Comparison of ENCODE assay signal across 1 cellular context in genomic region chr1:234643111-234643849, GRCh38.
TF ChIP-seq lines count a peak whose summit lies in the region.

No MANE protein-coding gene starts in this region.

TF ChIP-seq in HepG2, 621 proteins besides CTCF, POLR2A, EP300 and RAD21 (continued from another document and continues in another):
- peak; percentile 79; the same call in 1 of the 2 replicates for TF ChIP-seq ZSCAN9 (CRISPR knock-in tag; IDR thresholded peaks at IDR 0.05; ENCODE audit: borderline replicate concordance)
- TF ChIP-seq, protein P1, sequence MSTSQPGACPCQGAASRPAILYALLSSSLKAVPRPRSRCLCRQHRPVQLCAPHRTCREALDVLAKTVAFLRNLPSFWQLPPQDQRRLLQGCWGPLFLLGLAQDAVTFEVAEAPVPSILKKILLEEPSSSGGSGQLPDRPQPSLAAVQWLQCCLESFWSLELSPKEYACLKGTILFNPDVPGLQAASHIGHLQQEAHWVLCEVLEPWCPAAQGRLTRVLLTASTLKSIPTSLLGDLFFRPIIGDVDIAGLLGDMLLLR (CRISPR knock-in tag; IDR thresholded peaks at IDR 0.05): peak; percentile 91
- TF ChIP-seq ZNF678 (CRISPR knock-in tag; IDR thresholded peaks at IDR 0.05): no peak
- TF ChIP-seq, protein P2, sequence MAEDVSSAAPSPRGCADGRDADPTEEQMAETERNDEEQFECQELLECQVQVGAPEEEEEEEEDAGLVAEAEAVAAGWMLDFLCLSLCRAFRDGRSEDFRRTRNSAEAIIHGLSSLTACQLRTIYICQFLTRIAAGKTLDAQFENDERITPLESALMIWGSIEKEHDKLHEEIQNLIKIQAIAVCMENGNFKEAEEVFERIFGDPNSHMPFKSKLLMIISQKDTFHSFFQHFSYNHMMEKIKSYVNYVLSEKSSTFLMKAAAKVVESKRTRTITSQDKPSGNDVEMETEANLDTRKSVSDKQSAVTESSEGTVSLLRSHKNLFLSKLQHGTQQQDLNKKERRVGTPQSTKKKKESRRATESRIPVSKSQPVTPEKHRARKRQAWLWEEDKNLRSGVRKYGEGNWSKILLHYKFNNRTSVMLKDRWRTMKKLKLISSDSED (CRISPR knock-in tag; IDR thresholded peaks at IDR 0.05): no peak
- peak; percentile 98 for TF ChIP-seq ISL2 (CRISPR knock-in tag; IDR thresholded peaks at IDR 0.05)
- no peak for TF ChIP-seq NFRKB (IDR thresholded peaks at IDR 0.05)
- TF ChIP-seq ZNF441 (CRISPR knock-in tag; IDR thresholded peaks at IDR 0.05; ENCODE audit: borderline replicate concordance): 0 out of 2 replicates have a peak, but pooled peaks have one; percentile 61
- TF ChIP-seq, protein P3, sequence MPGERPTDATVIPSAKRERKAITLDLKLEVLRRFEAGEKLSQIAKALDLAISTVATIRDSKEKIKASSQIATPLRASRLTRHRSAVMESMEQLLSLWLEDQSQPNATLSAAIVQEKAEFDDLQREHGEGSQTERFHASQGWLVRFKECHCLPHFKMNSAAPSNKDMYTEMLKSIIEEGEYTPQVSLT (CRISPR knock-in tag; IDR thresholded peaks at IDR 0.05; ENCODE audit: borderline replicate concordance, low read depth): 0 out of 2 replicates have a peak, but pooled peaks have one; percentile 47
- TF ChIP-seq ZNF564 (CRISPR knock-in tag; IDR thresholded peaks at IDR 0.05): peak; percentile 63
- peak; percentile 99 for TF ChIP-seq AHDC1 (CRISPR knock-in tag; IDR thresholded peaks at IDR 0.05; ENCODE audit: borderline replicate concordance)
- TF ChIP-seq HOXA3 (CRISPR knock-in tag; IDR thresholded peaks at IDR 0.05): no peak; the same call in none of the 2 replicates
- TF ChIP-seq, protein P4, sequence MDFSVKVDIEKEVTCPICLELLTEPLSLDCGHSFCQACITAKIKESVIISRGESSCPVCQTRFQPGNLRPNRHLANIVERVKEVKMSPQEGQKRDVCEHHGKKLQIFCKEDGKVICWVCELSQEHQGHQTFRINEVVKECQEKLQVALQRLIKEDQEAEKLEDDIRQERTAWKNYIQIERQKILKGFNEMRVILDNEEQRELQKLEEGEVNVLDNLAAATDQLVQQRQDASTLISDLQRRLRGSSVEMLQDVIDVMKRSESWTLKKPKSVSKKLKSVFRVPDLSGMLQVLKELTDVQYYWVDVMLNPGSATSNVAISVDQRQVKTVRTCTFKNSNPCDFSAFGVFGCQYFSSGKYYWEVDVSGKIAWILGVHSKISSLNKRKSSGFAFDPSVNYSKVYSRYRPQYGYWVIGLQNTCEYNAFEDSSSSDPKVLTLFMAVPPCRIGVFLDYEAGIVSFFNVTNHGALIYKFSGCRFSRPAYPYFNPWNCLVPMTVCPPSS (IDR thresholded peaks at IDR 0.05): no peak
- no peak for TF ChIP-seq ZSCAN30 (CRISPR knock-in tag; IDR thresholded peaks at IDR 0.05)
- peak; percentile 70 for TF ChIP-seq ZNF883 (CRISPR knock-in tag; IDR thresholded peaks at IDR 0.05; ENCODE audit: not compliant biosample characterization)
- TF ChIP-seq SIN3B (IDR thresholded peaks at IDR 0.05; ENCODE audit: low read length): no peak
- TF ChIP-seq ZNF230 (CRISPR knock-in tag; IDR thresholded peaks at IDR 0.05): no peak; the same call in 1 of the 2 replicates
- TF ChIP-seq NCOR1 (IDR thresholded peaks at IDR 0.05; ENCODE audit: borderline replicate concordance, low read length): peak; percentile 95
- TF ChIP-seq ARID2 (CRISPR knock-in tag; IDR thresholded peaks at IDR 0.05; ENCODE audit: borderline replicate concordance): no peak
- TF ChIP-seq MED1 (CRISPR knock-in tag; IDR thresholded peaks at IDR 0.05): peak; percentile 100
- TF ChIP-seq TOPORS (CRISPR knock-in tag; IDR thresholded peaks at IDR 0.05): no peak; the same call in 1 of the 2 replicates
- TF ChIP-seq, protein P5, sequence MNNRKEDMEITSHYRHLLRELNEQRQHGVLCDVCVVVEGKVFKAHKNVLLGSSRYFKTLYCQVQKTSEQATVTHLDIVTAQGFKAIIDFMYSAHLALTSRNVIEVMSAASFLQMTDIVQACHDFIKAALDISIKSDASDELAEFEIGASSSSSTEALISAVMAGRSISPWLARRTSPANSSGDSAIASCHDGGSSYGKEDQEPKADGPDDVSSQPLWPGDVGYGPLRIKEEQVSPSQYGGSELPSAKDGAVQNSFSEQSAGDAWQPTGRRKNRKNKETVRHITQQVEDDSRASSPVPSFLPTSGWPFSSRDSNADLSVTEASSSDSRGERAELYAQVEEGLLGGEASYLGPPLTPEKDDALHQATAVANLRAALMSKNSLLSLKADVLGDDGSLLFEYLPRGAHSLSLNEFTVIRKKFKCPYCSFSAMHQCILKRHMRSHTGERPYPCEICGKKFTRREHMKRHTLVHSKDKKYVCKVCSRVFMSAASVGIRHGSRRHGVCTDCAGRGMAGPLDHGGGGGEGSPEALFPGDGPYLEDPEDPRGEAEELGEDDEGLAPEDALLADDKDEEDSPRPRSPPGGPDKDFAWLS (CRISPR knock-in tag; IDR thresholded peaks at IDR 0.05; ENCODE audit: borderline replicate concordance): no peak; the same call in 1 of the 2 replicates
- TF ChIP-seq ZBTB20 (CRISPR knock-in tag; IDR thresholded peaks at IDR 0.05; ENCODE audit: borderline replicate concordance, low read depth): peak; percentile 99
- TF ChIP-seq CSRNP1 (CRISPR knock-in tag; IDR thresholded peaks at IDR 0.05): peak; percentile 92
- peak; percentile 84; the same call in 1 of the 2 replicates for TF ChIP-seq YEATS2 (CRISPR knock-in tag; IDR thresholded peaks at IDR 0.05; ENCODE audit: borderline replicate concordance)
- TF ChIP-seq CCDC6 (CRISPR knock-in tag; IDR thresholded peaks at IDR 0.05): peak; percentile 91
- TF ChIP-seq SYNCRIP (IDR thresholded peaks at IDR 0.05; ENCODE audit: insufficient read depth, low read depth, low read length): no peak
- TF ChIP-seq, protein P6, sequence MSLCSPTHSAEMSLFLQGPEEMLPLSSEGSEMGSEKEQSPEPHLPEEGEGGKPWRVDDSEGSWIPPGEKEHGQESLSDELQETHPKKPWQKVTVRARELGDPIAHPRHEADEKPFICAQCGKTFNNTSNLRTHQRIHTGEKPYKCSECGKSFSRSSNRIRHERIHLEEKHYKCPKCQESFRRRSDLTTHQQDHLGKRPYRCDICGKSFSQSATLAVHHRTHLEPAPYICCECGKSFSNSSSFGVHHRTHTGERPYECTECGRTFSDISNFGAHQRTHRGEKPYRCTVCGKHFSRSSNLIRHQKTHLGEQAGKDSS (CRISPR knock-in tag; IDR thresholded peaks at IDR 0.05; ENCODE audit: borderline replicate concordance, low read depth): peak; percentile 81; the same call in 1 of the 2 replicates
- TF ChIP-seq ZNF850 (CRISPR knock-in tag; conservative IDR thresholded peaks at IDR 0.05): no peak
- TF ChIP-seq WIZ (CRISPR knock-in tag; IDR thresholded peaks at IDR 0.05): peak; percentile 66; the same call in 1 of the 2 replicates
- peak; percentile 97 for TF ChIP-seq ZFP37 (CRISPR knock-in tag; IDR thresholded peaks at IDR 0.05; ENCODE audit: borderline replicate concordance)
- peak; percentile 92; the same call in 1 of the 2 replicates for TF ChIP-seq JUNB (CRISPR knock-in tag; IDR thresholded peaks at IDR 0.05; ENCODE audit: borderline replicate concordance)
- TF ChIP-seq KLF13 (CRISPR knock-in tag; IDR thresholded peaks at IDR 0.05): no peak
- TF ChIP-seq NFYB (CRISPR knock-in tag; IDR thresholded peaks at IDR 0.05): peak; percentile 38; the same call in 1 of the 2 replicates
- TF ChIP-seq, protein P7, sequence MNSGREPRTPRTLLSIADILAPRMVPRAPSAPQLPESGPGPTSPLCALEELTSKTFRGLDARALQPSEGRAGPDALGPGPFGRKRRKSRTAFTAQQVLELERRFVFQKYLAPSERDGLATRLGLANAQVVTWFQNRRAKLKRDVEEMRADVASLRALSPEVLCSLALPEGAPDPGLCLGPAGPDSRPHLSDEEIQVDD (CRISPR knock-in tag; IDR thresholded peaks at IDR 0.05; ENCODE audit: borderline replicate concordance): no peak
- no peak for TF ChIP-seq PCBP1 (IDR thresholded peaks at IDR 0.05; ENCODE audit: borderline replicate concordance, low read depth, low read length)
- peak; percentile 93 for TF ChIP-seq TBL1XR1 (IDR thresholded peaks at IDR 0.05; ENCODE audit: borderline replicate concordance, low read length, partially characterized antibody)
- TF ChIP-seq, protein P8, sequence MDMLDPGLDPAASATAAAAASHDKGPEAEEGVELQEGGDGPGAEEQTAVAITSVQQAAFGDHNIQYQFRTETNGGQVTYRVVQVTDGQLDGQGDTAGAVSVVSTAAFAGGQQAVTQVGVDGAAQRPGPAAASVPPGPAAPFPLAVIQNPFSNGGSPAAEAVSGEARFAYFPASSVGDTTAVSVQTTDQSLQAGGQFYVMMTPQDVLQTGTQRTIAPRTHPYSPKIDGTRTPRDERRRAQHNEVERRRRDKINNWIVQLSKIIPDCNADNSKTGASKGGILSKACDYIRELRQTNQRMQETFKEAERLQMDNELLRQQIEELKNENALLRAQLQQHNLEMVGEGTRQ (IDR thresholded peaks at IDR 0.05; ENCODE audit: low read depth, low read length): no peak
- TF ChIP-seq, protein P8 (CRISPR knock-in tag; IDR thresholded peaks at IDR 0.05; ENCODE audit: borderline replicate concordance): peak; percentile 70; the same call in 1 of the 2 replicates
- 0 out of 2 replicates have a peak, but pooled peaks have one; percentile 37 for TF ChIP-seq ZNF367 (CRISPR knock-in tag; IDR thresholded peaks at IDR 0.05; ENCODE audit: borderline replicate concordance)
- no peak for TF ChIP-seq ZNF24 (IDR thresholded peaks at IDR 0.05)
- peak; percentile 98 for TF ChIP-seq ZNF501 (CRISPR knock-in tag; IDR thresholded peaks at IDR 0.05)
- TF ChIP-seq ZNF512 (CRISPR knock-in tag; IDR thresholded peaks at IDR 0.05): no peak
- no peak for TF ChIP-seq CCAR2 (optimal IDR thresholded peaks at IDR 0.05; ENCODE audit: low read depth, low read length)
- peak; percentile 87 for TF ChIP-seq KDM2A (CRISPR knock-in tag; IDR thresholded peaks at IDR 0.05; ENCODE audit: borderline replicate concordance, low read depth)
- no peak; the same call in 1 of the 2 replicates for TF ChIP-seq ZBTB1 (CRISPR knock-in tag; IDR thresholded peaks at IDR 0.05; ENCODE audit: borderline replicate concordance)
- TF ChIP-seq NKX3-1 (CRISPR knock-in tag; IDR thresholded peaks at IDR 0.05): peak; percentile 96
- TF ChIP-seq REXO4 (CRISPR knock-in tag; IDR thresholded peaks at IDR 0.05; ENCODE audit: borderline replicate concordance): peak; percentile 26; the same call in 1 of the 2 replicates
- peak; percentile 97 for TF ChIP-seq ETV5 (CRISPR knock-in tag; IDR thresholded peaks at IDR 0.05; ENCODE audit: borderline replicate concordance)
